Comparison of ENCODE assay signal across 24 cellular contexts in genomic region chr17:37713624-37714023, GRCh38. TPM values are rescaled to one million over a fixed set of nuclear protein-coding genes. Genes with fewer than 3 reads are reported as not detected.
"Had no signal": no experiment of that assay in that cellular context is flagged by ENCODE, and none has a peak within 500 bp of the region (broad histone marks: within the 10 kb centered on the region; RNA-seq: fewer than 3 reads in every experiment).

No MANE protein-coding gene starts in this region.

- H3K4me1 Mint-ChIP-seq: activated T-helper 17 cell treated with anti-CD3 and anti-CD28 coated beads, Interleukin-2, amount 50 U/mL, for 72 hours had no signal

- H3K27ac ChIP-seq: esophagus squamous epithelium, psoas muscle, testis had no signal

- H3K9me3 Mint-ChIP-seq: activated CD4-positive, alpha-beta T cell treated with anti-CD3 and anti-CD28 coated beads, Interleukin-2, amount 10 ng/mL, durations not matched to agents 24 days and 14 days; activated naive CD8-positive, alpha-beta T cell treated with anti-CD3 and anti-CD28 coated beads for 36 hours; activated T-helper 17 cell treated with anti-CD3 and anti-CD28 coated beads, Interleukin-2, amount 50 U/mL, for 72 hours; effector memory CD8-positive, alpha-beta T cell; type B pancreatic cell had no signal

- H3K36me3 ChIP-seq: esophagus squamous epithelium had no signal

- ATAC-seq: activated CD8-positive, alpha-beta T cell treated with anti-CD3 and anti-CD28 coated beads for 36 hours; activated T-helper 17 cell treated with anti-CD3 and anti-CD28 coated beads, Interleukin-2, amount 50 U/mL, for 72 hours; effector memory CD8-positive, alpha-beta T cell; left cardiac atrium; psoas muscle; right cardiac atrium had no signal

- H3K36me3 Mint-ChIP-seq: type B pancreatic cell had no signal

- H3K9me3 ChIP-seq: esophagus squamous epithelium, psoas muscle, testis had no signal

- H3K27ac Mint-ChIP-seq: activated CD4-positive, alpha-beta T cell treated with anti-CD3 and anti-CD28 coated beads, Interleukin-2, amount 10 ng/mL, durations not matched to agents 24 days and 14 days; activated CD8-positive, alpha-beta T cell treated with anti-CD3 and anti-CD28 coated beads for 36 hours; activated naive CD8-positive, alpha-beta T cell treated with anti-CD3 and anti-CD28 coated beads for 36 hours; activated T-helper 17 cell treated with anti-CD3 and anti-CD28 coated beads, Interleukin-2, amount 50 U/mL, for 72 hours; effector memory CD8-positive, alpha-beta T cell had no signal

- DNase-seq: activated CD4-positive, alpha-beta T cell treated with anti-CD3 and anti-CD28 coated beads, Interleukin-2, amount 10 ng/mL, durations not matched to agents 24 days and 14 days; activated CD8-positive, alpha-beta T cell treated with anti-CD3 and anti-CD28 coated beads for 36 hours; activated naive CD4-positive, alpha-beta T cell; activated naive CD8-positive, alpha-beta T cell treated with anti-CD3 and anti-CD28 coated beads for 36 hours; activated T-cell treated with anti-CD3 and anti-CD28 coated beads, Interleukin-2, amount 50 U/mL, for 1 hour; amniotic stem cell; dermis blood vessel endothelial cell; effector memory CD8-positive, alpha-beta T cell; esophagus squamous epithelium; left cardiac atrium; mammary epithelial cell; midbrain; occipital lobe; psoas muscle; right cardiac atrium; stimulated activated CD4-positive, alpha-beta T cell treated with anti-CD3 and anti-CD28 coated beads, Interleukin-4, amount 100 ng/mL, for 1 hour; T-helper 9 cell; testis had no signal

- H3K4me1 ChIP-seq: esophagus squamous epithelium, psoas muscle, testis had no signal

- H3K4me3 Mint-ChIP-seq: activated CD4-positive, alpha-beta T cell treated with anti-CD3 and anti-CD28 coated beads, Interleukin-2, amount 10 ng/mL, durations not matched to agents 24 days and 14 days; activated CD8-positive, alpha-beta T cell treated with anti-CD3 and anti-CD28 coated beads for 36 hours; activated naive CD8-positive, alpha-beta T cell treated with anti-CD3 and anti-CD28 coated beads for 36 hours; activated T-helper 17 cell treated with anti-CD3 and anti-CD28 coated beads, Interleukin-2, amount 50 U/mL, for 72 hours; effector memory CD8-positive, alpha-beta T cell; type B pancreatic cell had no signal

- H3K27me3 ChIP-seq: testis had no signal

- H3K4me3 ChIP-seq: esophagus squamous epithelium, psoas muscle, smooth muscle cell, testis had no signal

- H3K4me2 ChIP-seq: smooth muscle cell had no signal

RNA-seq across cellular contexts. Expression of gene HNF1B, which starts 31.2 kb away (rescaled TPM):
- total RNA-seq: cardiac septum, esophagus squamous epithelium, left cardiac atrium, mammary epithelial cell, myocyte, occipital lobe, psoas muscle, right cardiac atrium, smooth muscle cell had no signal
- polyA plus RNA-seq: mammary epithelial cell, neural cell, right cardiac atrium, smooth muscle cell had no signal
